Comparison of ENCODE assay signal across 1 cellular context in the genomic region with DNA sequence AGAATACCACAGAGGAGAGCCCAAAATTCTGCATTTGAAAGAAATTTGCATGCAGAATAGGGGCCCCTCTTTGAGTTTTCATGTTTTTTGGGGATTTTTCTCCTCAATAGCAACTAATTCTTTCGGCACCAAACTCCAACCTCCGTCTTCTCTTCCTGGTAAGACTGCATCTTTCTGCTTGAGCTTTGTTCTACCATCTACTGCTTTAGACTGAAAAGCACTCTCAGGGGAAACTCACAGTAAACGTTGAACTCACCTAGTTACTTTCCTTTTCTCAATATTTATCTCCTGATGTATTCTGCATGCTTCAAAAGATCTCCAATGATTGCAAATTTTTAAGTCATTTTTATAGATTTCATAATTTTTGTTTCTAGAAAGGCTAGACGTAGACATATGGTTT.
TF ChIP-seq lines count a peak whose summit lies in the region.

No MANE protein-coding gene starts in this region.

TF ChIP-seq in HCT116, 20 proteins besides CTCF, POLR2A, EP300 and RAD21 (continued from another document):
- TF ChIP-seq, protein P1, sequence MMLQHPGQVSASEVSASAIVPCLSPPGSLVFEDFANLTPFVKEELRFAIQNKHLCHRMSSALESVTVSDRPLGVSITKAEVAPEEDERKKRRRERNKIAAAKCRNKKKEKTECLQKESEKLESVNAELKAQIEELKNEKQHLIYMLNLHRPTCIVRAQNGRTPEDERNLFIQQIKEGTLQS (IDR thresholded peaks at IDR 0.05) = no peak
- no peak for TF ChIP-seq SIN3A (IDR thresholded peaks at IDR 0.05; ENCODE audit: low read depth)
- TF ChIP-seq POLR2AphosphoS5 (IDR thresholded peaks at IDR 0.05; ENCODE audit: low read depth, low read length) = no peak
- TF ChIP-seq EGR1 (IDR thresholded peaks at IDR 0.05; ENCODE audit: low read depth) = no peak
TF ChIP-seq in HCT116: peak in this region for 0.
